ENCODE assay signal across 10 cellular contexts in genomic region chr2:30410217-30410616, GRCh38. TPM values are rescaled to one million over a fixed set of nuclear protein-coding genes. Genes with fewer than 3 reads are reported as not detected.
DNase-seq lines count a peak whose midpoint lies in the region; ATAC-seq, FAIRE-seq and TF ChIP-seq lines count a peak whose summit lies in the region.
"Had no signal": no experiment of that assay in that cellular context is flagged by ENCODE, and none has a peak within 500 bp of the region (broad histone marks: within the 10 kb centered on the region; RNA-seq: fewer than 3 reads in every experiment).

No MANE protein-coding gene starts in this region.

- no peak; a peak in 1 of 5 replicates for TF ChIP-seq EP300 in A549 (IDR thresholded peaks at IDR 0.05)

- POLR2A ChIA-PET in A549 (lab: Yijun Ruan, JAX) = no interaction called here

- H3K4me3 ChIP-seq in A549 = no peak overlapping the region

- WGBS in A549 (ENCODE audit: missing lambda C conversion rate) = 18% methylated on average over 2 of the region's 2 CpGs

- peak overlapping the region; percentile 57 to 68 for H3K27ac ChIP-seq in A549

- peaks cover 24% of the 10 kb centered on the region for H3K4me1 ChIP-seq in A549

- H3K4me2 ChIP-seq in A549 = peak overlapping the region; percentile 44

- TF ChIP-seq RAD21 in A549 (conservative IDR thresholded peaks at IDR 0.05 in 1 of 2, IDR thresholded peaks at IDR 0.05 in 1 of 2) = no peak

- peak; percentile 53 to 83 for DNase-seq in A549 (ENCODE audit: low read depth in 1 of 2, low spot score in 1 of 2)
- DNase-seq in DMS53 treated with DMSO at 0.1 percent for 48 hours (lab: John Stamatoyannopoulos, UW; ENCODE audit: unreplicated experiment) = peak; percentile 76
- DNase-seq in activated T-cell treated with anti-CD3 and anti-CD28 coated beads, Interleukin-2, amount 50 U/mL, for 48 hours = peak; percentile 46 to 57
- DNase-seq in islet precursor cell = peak; percentile 78
- DNase-seq in NCI-H524 (lab: John Stamatoyannopoulos, UW) = no peak
- DNase-seq: NCI-H1092 treated with DMSO at 0.1 percent for 48 hours, substantia nigra had no signal

- no peak for FAIRE-seq in A549 (lab: Jason Lieb, UNC)

- no peak for TF ChIP-seq POLR2A in A549 (IDR thresholded peaks at IDR 0.05; ENCODE audit: low read length)

- no peak for TF ChIP-seq CTCF in A549 (IDR thresholded peaks at IDR 0.05)

- ATAC-seq in A549 (peak; percentile 71 to 73; a peak in 5 of 6 replicates), GM19397 (IDR thresholded peaks at IDR 0.05; ENCODE audit: unreplicated experiment) (no peak), GM18520 (IDR thresholded peaks at IDR 0.05; ENCODE audit: unreplicated experiment) (no peak), GM21447 (IDR thresholded peaks at IDR 0.05; ENCODE audit: unreplicated experiment) (no peak)

- no peaks in the 10 kb centered on the region for H3K9me3 ChIP-seq in A549

- CTCF ChIA-PET in A549 (lab: Yijun Ruan, JAX) = interaction anchor here (0.9 to 2.1 kb wide), 3 partner anchors 9 to 201 kb away, joined by 3 to 6 read pairs (median 5); no protein-coding TSS in a partner anchor

TF ChIP-seq in A549, 52 proteins besides CTCF, POLR2A, EP300 and RAD21:
- TF ChIP-seq JUNB (IDR thresholded peaks at IDR 0.05) (0 out of 2 replicates have a peak, but pooled peaks have one; percentile 41), SMC3 (IDR thresholded peaks at IDR 0.05) (no peak), NFE2L2 (conservative IDR thresholded peaks at IDR 0.05; ENCODE audit: low read length) (peak; percentile 33; the same call in 1 of the 2 replicates), JUN (IDR thresholded peaks at IDR 0.05) (0 out of 5 replicates have a peak, but pooled peaks of 1 of the 2 experiments have one; percentile 21), EHF (CRISPR knock-in tag; IDR thresholded peaks at IDR 0.05) (no peak), RCOR1 (IDR thresholded peaks at IDR 0.05; ENCODE audit: low read depth, low read length) (no peak), SREBF2 (IDR thresholded peaks at IDR 0.05) (no peak), FOSL2 (IDR thresholded peaks at IDR 0.05) (no peak), FOSL2 (CRISPR knock-in tag; IDR thresholded peaks at IDR 0.05) (peak; percentile 60), MAFK (IDR thresholded peaks at IDR 0.05; ENCODE audit: partially characterized antibody) (peak; percentile 24)

RNA-seq across cellular contexts. Expression of gene LCLAT1, which starts 36.8 kb away (rescaled TPM):
- 55.7 and 71.0 TPM in 2 replicates for polyA plus RNA-seq in A549 (2011; rRNA removed)
- polyA plus RNA-seq in A549 (2012; cell fraction: cytosol; rRNA removed) = 12.3 and 13.7 TPM in 2 replicates
- 10.3 and 14.2 TPM in 2 replicates for polyA plus RNA-seq in A549 (2012; cell fraction: nucleus; rRNA removed)
- polyA plus RNA-seq in A549 (2017; fragmentation: RNase III; extraction: RNeasy Plus Mini Kit Qiagen cat#74134 plus additional on column Dnase treatment) = 17.7 to 19.5 TPM (median 17.9 TPM) in 3 replicates
- 67.1 and 80.2 TPM in 2 replicates for polyA minus RNA-seq in A549 (2011; rRNA and poly(A)+ RNA removed)

Comparison
In these comparisons a context has a peak if more than half of its experiments do, and no peak if none do; other contexts are left out.
1. ATAC-seq: peak in A549 (2 of 2); none in GM19397 (single experiment), GM18520 (single experiment) and GM21447 (single experiment).
2. DNase-seq: peak in A549 (2 of 2), DMS53 treated with DMSO at 0.1 percent for 48 hours (single experiment), activated T-cell treated with anti-CD3 and anti-CD28 coated beads, Interleukin-2, amount 50 U/mL, for 48 hours (2 of 2) and islet precursor cell (single experiment); none in NCI-H524 (0 of 2).